2 cellular contexts compared by ENCODE assay signal in genomic region chr5:364497-364896, GRCh38.
TF ChIP-seq lines count a peak whose summit lies in the region.

No MANE protein-coding gene starts in this region.

TF ChIP-seq in HEK293, 187 proteins besides CTCF, POLR2A, EP300 and RAD21:
- TF ChIP-seq PRDM1 (tag by site-specific recombination; IDR thresholded peaks at IDR 0.05) = 0 out of 2 replicates have a peak, but pooled peaks have one; percentile 37
- no peak for TF ChIP-seq WT1 (tag by site-specific recombination; IDR thresholded peaks at IDR 0.05)

TF ChIP-seq in K562, 482 proteins besides CTCF, POLR2A, EP300 and RAD21:
- TF ChIP-seq SIN3B (IDR thresholded peaks at IDR 0.05; ENCODE audit: low read depth) = no peak
- TF ChIP-seq ZNF354B (CRISPR knock-in tag; IDR thresholded peaks at IDR 0.05) = peak; percentile 66; the same call in 1 of the 2 replicates
- TF ChIP-seq ZNF507 (tag; conservative IDR thresholded peaks at IDR 0.05) = peak; percentile 99
